In the genomic region with DNA sequence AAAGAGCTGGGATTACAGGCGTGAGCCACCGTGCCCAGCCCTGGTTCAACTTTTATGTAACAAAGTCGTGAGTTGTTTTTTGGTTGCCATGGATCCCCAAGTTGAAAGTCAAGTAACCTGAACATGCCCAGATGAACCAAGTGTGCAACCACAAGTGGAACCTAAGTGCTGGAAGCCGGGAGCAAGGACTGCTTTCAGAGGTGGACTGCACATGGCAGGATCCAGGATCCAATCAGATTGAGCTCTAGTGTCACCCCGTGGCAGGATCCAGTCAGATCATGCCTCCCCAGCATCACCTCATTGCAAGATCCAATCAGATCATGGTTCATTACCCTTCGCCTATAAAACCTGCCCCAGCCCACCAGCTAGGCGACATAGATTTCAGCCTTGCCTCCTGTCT, we compare ENCODE assay signal across 8 cellular contexts.
"Had no signal": no experiment of that assay in that cellular context is flagged by ENCODE, and none has a peak within 500 bp of the region (broad histone marks: within the 10 kb centered on the region; RNA-seq: fewer than 3 reads in every experiment).

No MANE protein-coding gene starts in this region.

- H3K36me3 Mint-ChIP-seq: naive thymus-derived CD8-positive, alpha-beta T cell had no signal

- H3K27ac Mint-ChIP-seq: activated T-helper 17 cell treated with anti-CD3 and anti-CD28 coated beads, Interleukin-2, amount 50 U/mL, for 72 hours; naive thymus-derived CD8-positive, alpha-beta T cell; progenitor cell of endocrine pancreas; stimulated activated naive CD8-positive, alpha-beta T cell treated with anti-CD3 and anti-CD28 coated beads, Interleukin-15, amount 100 ng/mL, for 72 hours had no signal

- H3K27me3 Mint-ChIP-seq: progenitor cell of endocrine pancreas had no signal

- H3K4me1 Mint-ChIP-seq: stimulated activated naive CD8-positive, alpha-beta T cell treated with anti-CD3 and anti-CD28 coated beads, Interleukin-15, amount 100 ng/mL, for 72 hours had no signal

- FAIRE-seq: endometrium had no signal

- H3K4me3 Mint-ChIP-seq: activated T-helper 17 cell treated with anti-CD3 and anti-CD28 coated beads, Interleukin-2, amount 50 U/mL, for 72 hours; naive thymus-derived CD8-positive, alpha-beta T cell; stimulated activated naive CD8-positive, alpha-beta T cell treated with anti-CD3 and anti-CD28 coated beads, Interleukin-15, amount 100 ng/mL, for 72 hours had no signal

- DNase-seq: activated CD4-positive, CD25-positive, alpha-beta regulatory T cell treated with anti-CD3 and anti-CD28 coated beads, Interleukin-2, amount 50 U/mL, for 72 hours; activated naive CD4-positive, alpha-beta T cell treated with Interleukin-2 at 50 U/mL for 16 hours; islet precursor cell; naive thymus-derived CD8-positive, alpha-beta T cell; stimulated activated naive CD8-positive, alpha-beta T cell treated with anti-CD3 and anti-CD28 coated beads, Interleukin-15, amount 100 ng/mL, for 72 hours had no signal

- H3K9me3 Mint-ChIP-seq: activated T-helper 17 cell treated with anti-CD3 and anti-CD28 coated beads, Interleukin-2, amount 50 U/mL, for 72 hours; naive thymus-derived CD8-positive, alpha-beta T cell; stimulated activated naive CD8-positive, alpha-beta T cell treated with anti-CD3 and anti-CD28 coated beads, Interleukin-15, amount 100 ng/mL, for 72 hours had no signal
